ENCODE assay signal across 8 cellular contexts in the genomic region with DNA sequence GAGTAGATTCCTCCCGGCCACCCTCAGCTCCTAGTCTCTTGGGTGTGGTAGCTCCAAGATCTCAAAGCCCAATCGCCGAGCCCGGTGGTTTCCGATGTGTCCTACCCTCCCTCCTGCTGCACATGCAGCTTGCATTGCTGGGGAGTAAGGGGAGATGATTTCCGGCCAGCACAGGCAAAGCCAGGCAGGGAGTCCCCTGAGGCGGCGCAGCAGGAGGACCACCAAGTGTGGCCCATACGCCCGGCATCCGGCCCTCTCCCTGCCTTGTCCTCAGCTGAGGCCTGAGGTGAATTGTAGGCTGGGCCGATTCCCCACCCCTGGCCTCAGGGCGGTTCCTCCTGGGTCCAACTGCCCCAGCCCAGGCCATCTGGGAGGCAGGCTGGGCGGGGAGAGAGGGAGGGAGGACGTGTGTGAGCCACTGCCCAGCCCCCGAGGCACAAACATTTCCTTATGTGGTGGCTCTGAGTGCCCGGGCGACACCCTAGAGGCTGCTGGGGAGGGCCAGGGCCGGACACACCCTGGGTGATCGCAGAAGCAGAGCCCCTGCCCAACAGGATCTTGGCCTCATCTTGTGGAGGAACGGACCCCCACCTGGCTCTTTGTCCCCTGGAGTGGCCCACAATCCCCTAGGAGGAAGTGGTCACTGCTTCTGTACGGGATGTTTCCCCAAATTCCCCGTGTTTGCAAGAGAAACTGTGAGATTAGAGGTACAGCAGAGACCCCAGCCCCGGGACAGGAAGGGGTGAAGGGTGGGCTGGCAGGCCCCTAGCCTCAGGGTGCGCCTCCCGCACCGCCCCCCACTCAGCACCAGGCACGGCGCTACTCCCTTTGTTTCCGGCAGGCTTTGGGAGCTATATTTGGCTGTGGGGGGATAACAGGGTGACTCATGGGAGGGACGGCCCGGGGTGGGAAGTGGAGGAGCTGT. TPM values are rescaled to one million over a fixed set of nuclear protein-coding genes. Genes with fewer than 3 reads are reported as not detected.
DNase-seq lines count a peak whose midpoint lies in the region; ATAC-seq, FAIRE-seq and TF ChIP-seq lines count a peak whose summit lies in the region.

No MANE protein-coding gene starts in this region.

- ATAC-seq in GM19043 (IDR thresholded peaks at IDR 0.05; ENCODE audit: low read depth, unreplicated experiment): peak; percentile 48
- peak; percentile 28 for ATAC-seq in HG03342 (IDR thresholded peaks at IDR 0.05; ENCODE audit: unreplicated experiment)

- peak overlapping the region; percentile 87 for H4K91ac ChIP-seq in mesenchymal stem cell (ENCODE audit: low read length)

- H3K4me3 Mint-ChIP-seq in CD14-positive monocyte: peak overlapping the region; percentile 78 to 89

- peaks cover 2% of the 10 kb centered on the region for H3K79me1 ChIP-seq in mesenchymal stem cell (replicated peaks; ENCODE audit: low read length, poor library complexity, severe bottlenecking)

- H3K27ac Mint-ChIP-seq in CD14-positive monocyte: peak overlapping the region; percentile 95 to 98 (median 98)

- H2AK5ac ChIP-seq in mesenchymal stem cell (ENCODE audit: low read length, severe bottlenecking): peak overlapping the region; percentile 12

- H3K36me3 ChIP-seq in Peyer's patch (no peaks in the 10 kb centered on the region), mesenchymal stem cell (ENCODE audit: control insufficient read depth in 1 of 2, insufficient read depth in 2 of 2, low read depth in 1 of 2, low read length in 2 of 2) (no peaks in the 10 kb centered on the region), tibial nerve (no peaks in the 10 kb centered on the region)

- FAIRE-seq in endometrium (lab: Jason Lieb, UNC): peak; percentile 72

- H3K4me1 ChIP-seq in Peyer's patch (peaks cover 4 to 46% (median 14%) of the 10 kb centered on the region in 4 donors), mesenchymal stem cell (ENCODE audit: control insufficient read depth, insufficient read depth, low read depth, low read length) (peaks cover 44% of the 10 kb centered on the region), tibial nerve (peaks cover 0 to 49% (median 34%) of the 10 kb centered on the region in 4 donors)

- no peak overlapping the region for H3K23ac ChIP-seq in mesenchymal stem cell (ENCODE audit: low read length in 2 of 2)

- peak; percentile 91 for DNase-seq in CD14-positive monocyte (ENCODE audit: low spot score)
- peak; percentile 74 to 97 (median 96) for DNase-seq in Peyer's patch
- DNase-seq in mesenchymal stem cell: peak; percentile 96
- peak; percentile 86 to 93 for DNase-seq in tibial nerve (ENCODE audit: low spot score in 2 of 2)
- DNase-seq in stimulated activated CD4-positive, alpha-beta T cell treated with anti-CD3 and anti-CD28 coated beads, Interleukin-12 subunit alpha, Interleukin-12 subunit beta, amount 100 ng/mL, for 4 hours: no peak

- under 1% methylated on average over 26 of the region's 32 CpGs for WGBS in mesenchymal stem cell
- 5 to 6% methylated on average over 20 to 29 of the region's 32 CpGs for WGBS in tibial nerve, 2 donors

- H3K36me3 Mint-ChIP-seq in CD14-positive monocyte: peaks cover 2 to 3% of the 10 kb centered on the region in 2 donors

- TF ChIP-seq EP300 in tibial nerve (IDR thresholded peaks at IDR 0.05): peak; percentile 72 to 99

- H3K18ac ChIP-seq in mesenchymal stem cell (ENCODE audit: low read depth in 1 of 2, low read length in 2 of 2): peak overlapping the region; percentile 97 to 98

- H3K9me3 ChIP-seq in Peyer's patch: no peaks in the 10 kb centered on the region
- no peaks in the 10 kb centered on the region for H3K9me3 ChIP-seq in mesenchymal stem cell (ENCODE audit: control insufficient read depth, low read length)
- no peaks in the 10 kb centered on the region for H3K9me3 ChIP-seq in tibial nerve

- H2BK5ac ChIP-seq in mesenchymal stem cell (ENCODE audit: low read depth, low read length, poor library complexity, severe bottlenecking): peak overlapping the region; percentile 96

- H3K9me3 Mint-ChIP-seq in CD14-positive monocyte: peaks cover 0 to 1% (median 0%) of the 10 kb centered on the region in 7 donors

- H4K8ac ChIP-seq in mesenchymal stem cell (ENCODE audit: low read length): peak overlapping the region; percentile 99

- peak overlapping the region; percentile 95 for H2BK120ac ChIP-seq in mesenchymal stem cell (ENCODE audit: low read depth, low read length)

- H3K4me2 ChIP-seq in mesenchymal stem cell (ENCODE audit: low read length, poor library complexity, severe bottlenecking): peak overlapping the region; percentile 54

- TF ChIP-seq POLR2A in Peyer's patch (IDR thresholded peaks at IDR 0.05) (peak; percentile 99), tibial nerve (IDR thresholded peaks at IDR 0.05) (peak; percentile 93 to 97)

- peak overlapping the region; percentile 96 for H3K9ac ChIP-seq in mesenchymal stem cell (ENCODE audit: low read length)

- H3K14ac ChIP-seq in mesenchymal stem cell (ENCODE audit: low read length in 2 of 2): no peak overlapping the region

- H3K4me1 Mint-ChIP-seq in CD14-positive monocyte: peaks cover 42% of the 10 kb centered on the region

- H3K27ac ChIP-seq in Peyer's patch (peak overlapping the region; percentile 97 to 99 (median 98)), mesenchymal stem cell (ENCODE audit: low read length, poor library complexity, severe bottlenecking) (peak overlapping the region; percentile 97), tibial nerve (peak overlapping the region; percentile 96 to 99 (median 98))

- peak overlapping the region; percentile 37 to 61 (median 52) for H3K4me3 ChIP-seq in Peyer's patch
- peak overlapping the region; percentile 21 to 76 for H3K4me3 ChIP-seq in mesenchymal stem cell (ENCODE audit: insufficient read depth in 1 of 2, low read depth in 1 of 2, low read length in 2 of 2)
- peak overlapping the region; percentile 41 to 64 (median 52) for H3K4me3 ChIP-seq in tibial nerve

- H2BK15ac ChIP-seq in mesenchymal stem cell (ENCODE audit: low read depth, poor library complexity, severe bottlenecking): peak overlapping the region; percentile 99

- H3K27me3 ChIP-seq in Peyer's patch (no peaks in the 10 kb centered on the region), mesenchymal stem cell (ENCODE audit: control insufficient read depth in 1 of 2, insufficient read depth in 1 of 2, low read length in 2 of 2) (no peaks in the 10 kb centered on the region), tibial nerve (no peaks in the 10 kb centered on the region)

- intact Hi-C loops in CD14-positive monocyte (cut with micrococcal nuclease): no loop called here

- H3K4ac ChIP-seq in mesenchymal stem cell (ENCODE audit: low read depth in 1 of 2, low read length in 2 of 2): peak overlapping the region; percentile 93 to 100

- H2AFZ ChIP-seq in mesenchymal stem cell (ENCODE audit: low read depth, low read length): no peak overlapping the region

- TF ChIP-seq CTCF in CD14-positive monocyte (IDR thresholded peaks at IDR 0.05) (no peak), Peyer's patch (IDR thresholded peaks at IDR 0.05) (peak in 3 of 6 experiments; percentile 8 to 15 (median 10)), tibial nerve (IDR thresholded peaks at IDR 0.05) (peak in 2 of 5 experiments; percentile 53 to 61)

- H3K27me3 Mint-ChIP-seq in CD14-positive monocyte (ENCODE audit: low read depth in 3 of 3): peaks cover 0 to 1% (median 0%) of the 10 kb centered on the region in 3 donors

- peak overlapping the region; percentile 49 to 57 for H2BK12ac ChIP-seq in mesenchymal stem cell (ENCODE audit: low read length in 2 of 2)

RNA-seq across cellular contexts. Expression of a gene that starts 41.9 kb away (rescaled TPM):
- 1,000 to 10,000 TPM; 1,072 to 1,127 TPM for polyA plus RNA-seq in CD14-positive monocyte
- 1,000 to 10,000 TPM in 1 of 4 donors, 100 to 1,000 TPM in 3; 316 to 1,049 (median 353) TPM for total RNA-seq in Peyer's patch
- 1,344 TPM for polyA plus RNA-seq in mesenchymal stem cell (2013, experiment 1 of 2)
- polyA plus RNA-seq in mesenchymal stem cell (2013, experiment 2 of 2): 1,330 TPM
- total RNA-seq in tibial nerve: 1,000 to 10,000 TPM in 1 of 4 donors, 100 to 1,000 TPM in 3; 622 to 1,472 (median 817) TPM
